Comparison of ENCODE assay signal across 9 cellular contexts in the genomic region with DNA sequence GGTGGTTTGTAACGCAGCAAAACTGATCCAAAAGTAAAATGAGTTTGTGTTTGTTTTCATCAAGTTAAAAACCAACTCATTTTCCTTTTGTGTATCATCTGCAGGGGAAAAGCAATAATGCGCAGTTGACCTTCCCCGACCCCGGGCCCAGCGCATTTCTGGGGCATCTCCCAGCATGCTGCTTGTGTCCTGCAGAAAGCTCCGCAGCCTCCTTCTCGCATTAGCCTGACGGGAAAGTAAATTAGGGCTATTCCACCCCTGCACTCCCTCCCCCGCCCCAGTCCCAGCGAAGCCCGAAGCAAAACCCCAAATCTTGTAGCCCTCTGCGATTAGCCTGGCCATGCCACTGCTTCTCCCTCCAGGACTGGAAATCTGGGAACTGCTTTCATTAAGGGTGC.
DNase-seq lines count a peak whose midpoint lies in the region; ATAC-seq, FAIRE-seq and TF ChIP-seq lines count a peak whose summit lies in the region.
"Had no signal": no experiment of that assay in that cellular context is flagged by ENCODE, and none has a peak within 500 bp of the region (broad histone marks: within the 10 kb centered on the region; RNA-seq: fewer than 3 reads in every experiment).

No MANE protein-coding gene starts in this region.

- H3K4me2 ChIP-seq in H1 (ENCODE audit: insufficient read depth in 1 of 2, low read depth in 2 of 2, low read length in 2 of 2) (peak overlapping the region; percentile 3 to 59; a peak in 3 of 4 replicates), neural progenitor cell (peak overlapping the region; percentile 80)

- H2BK20ac ChIP-seq in H1 (ENCODE audit: low read length): peak overlapping the region; percentile 64; the same call in 1 of the 2 replicates

- no peak for FAIRE-seq in H1 (lab: Jason Lieb, UNC)
- FAIRE-seq in urothelium cell line (lab: Jason Lieb, UNC): no peak

- H3K36me3 Mint-ChIP-seq in neural progenitor cell: no peaks in the 10 kb centered on the region
- H3K36me3 Mint-ChIP-seq: memory B cell had no signal

- peak overlapping the region; percentile 80 for H2BK5ac ChIP-seq in H1 (ENCODE audit: low read depth, low read length)

- no peak overlapping the region; a peak in 2 of 7 replicates for H3K9ac ChIP-seq in H1 (replicated peaks in 1 of 4; ENCODE audit: extremely low read depth in 1 of 4, low read depth in 3 of 4, low read length in 3 of 4)
- no peak overlapping the region for H3K9ac ChIP-seq in neural progenitor cell

- no peak overlapping the region for H4K8ac ChIP-seq in H1 (ENCODE audit: extremely low read depth, insufficient read depth, low read length)

- no peaks in the 10 kb centered on the region for H3K27me3 ChIP-seq in heart left ventricle
- H3K27me3 ChIP-seq in H1 (replicated peaks in 1 of 4; ENCODE audit: control insufficient read depth in 3 of 4, extremely low read depth in 1 of 4, insufficient read depth in 3 of 4, low read length in 3 of 4): no peaks in the 10 kb centered on the region
- no peaks in the 10 kb centered on the region for H3K27me3 ChIP-seq in neural progenitor cell
- no peaks in the 10 kb centered on the region for H3K27me3 ChIP-seq in uterus

- no peak for TF ChIP-seq EP300 in H1 (IDR thresholded peaks at IDR 0.05; ENCODE audit: borderline replicate concordance in 1 of 2, low read depth in 2 of 2, low read length in 2 of 2)

- no peak overlapping the region for H3K23ac ChIP-seq in H1 (ENCODE audit: insufficient read length)

- peak overlapping the region; percentile 49 for H4K91ac ChIP-seq in H1 (replicated peaks; ENCODE audit: insufficient read length, low read length)

- H2BK12ac ChIP-seq in H1 (ENCODE audit: low read depth, low read length): peak overlapping the region; percentile 82

- H2AFZ ChIP-seq in H1 (ENCODE audit: low read length) (peak overlapping the region; percentile 63; the same call in 1 of the 2 replicates), neural progenitor cell (replicated peaks) (peak overlapping the region; percentile 97)

- H3K14ac ChIP-seq in H1 (ENCODE audit: insufficient read length): no peak overlapping the region

- H2AK5ac ChIP-seq in H1 (ENCODE audit: low read depth, low read length): no peak overlapping the region

- H4K5ac ChIP-seq in H1 (ENCODE audit: insufficient read length, low read depth, low read length): no peak overlapping the region

- H4K20me1 ChIP-seq in H1 (replicated peaks in 1 of 2; ENCODE audit: control insufficient read depth in 1 of 2, insufficient read depth in 2 of 2, low read length in 2 of 2) (no peaks in the 10 kb centered on the region), neural progenitor cell (ENCODE audit: low read depth) (no peaks in the 10 kb centered on the region)

- no peak overlapping the region for H3K56ac ChIP-seq in H1 (replicated peaks; ENCODE audit: insufficient read length, low read depth, low read length)

- no peaks in the 10 kb centered on the region for H3K79me1 ChIP-seq in H1 (ENCODE audit: low read depth, low read length)

- H3K27me3 Mint-ChIP-seq in neural progenitor cell (ENCODE audit: insufficient read depth, low read depth): peaks cover 2% of the 10 kb centered on the region
- H3K27me3 Mint-ChIP-seq: memory B cell had no signal

- ATAC-seq in heart left ventricle (no peak), left cardiac atrium (no peak)

- H3K79me2 ChIP-seq in H1 (ENCODE audit: control insufficient read depth in 1 of 2, insufficient read depth in 2 of 2, low read length in 2 of 2): no peaks in the 10 kb centered on the region; a peak in 1 of 4 replicates
- H3K79me2 ChIP-seq in neural progenitor cell (ENCODE audit: low read depth): no peaks in the 10 kb centered on the region

- no peak overlapping the region for H3K4me3 Mint-ChIP-seq in neural progenitor cell

- H3K18ac ChIP-seq in H1 (ENCODE audit: extremely low read depth, low read length): 0 out of 2 replicates have a peak overlapping the region, but pooled peaks have one; percentile 19

- TF ChIP-seq CTCF in heart left ventricle (IDR thresholded peaks at IDR 0.05) (no peak), H1 (IDR thresholded peaks at IDR 0.05; ENCODE audit: control extremely low read depth in 1 of 3, insufficient read depth in 1 of 3, low read depth in 1 of 3, low read length in 3 of 3) (no peak), neural progenitor cell (IDR thresholded peaks at IDR 0.05) (no peak), uterus (IDR thresholded peaks at IDR 0.05) (no peak)

- H3K9me3 Mint-ChIP-seq in neural progenitor cell: no peaks in the 10 kb centered on the region
- H3K9me3 Mint-ChIP-seq: memory B cell had no signal

- intact Hi-C loops in heart left ventricle (cut with DNase I): loop anchor here in 9 of 10 donors (1.0 to 10.0 kb wide), 16 partner anchors 81 to 392 kb away; a partner anchor contains a TSS
- intact Hi-C loops in left cardiac atrium (cut with DNase I): loop anchor here in 1 of 2 donors (5.0 to 10.0 kb wide), 3 partner anchors 86 to 208 kb away; no protein-coding TSS in a partner anchor
- intact Hi-C loops in uterus (cut with DNase I; ENCODE audit: low total_unique reads): no loop called here

- H3K4me1 Mint-ChIP-seq in neural progenitor cell: peaks cover 17% of the 10 kb centered on the region

- H3K4me3 ChIP-seq in heart left ventricle: peak overlapping the region in 9 of 12 donors; percentile 38 to 59 (median 45)
- peak overlapping the region; percentile 7 to 52 (median 25); a peak in 6 of 8 replicates for H3K4me3 ChIP-seq in H1 (ENCODE audit: extremely low read depth in 1 of 4, insufficient read depth in 2 of 4, low read depth in 3 of 4, low read length in 4 of 4)
- H3K4me3 ChIP-seq in neural progenitor cell: peak overlapping the region; percentile 44
- H3K4me3 ChIP-seq in uterus: peak overlapping the region; percentile 18 to 20

- 82 to 86% (median 83%) methylated on average over 12 of the region's 12 CpGs for WGBS in heart left ventricle, 4 donors
- 48% methylated on average over 12 of the region's 12 CpGs; no CpG with 5 or more reads in 1 of the 2 experiments for WGBS in H1 (ENCODE audit: extremely low coverage in 1 of 2, insufficient coverage in 1 of 2, insufficient read length in 1 of 2, insufficient replicate concordance in 2 of 2, low coverage in 1 of 2, low lambda C conversion rate in 2 of 2, missing lambda C conversion rate in 1 of 2), 2 experiments

- H3K4me1 ChIP-seq in heart left ventricle: peaks cover 0 to 12% (median 5%) of the 10 kb centered on the region in 12 donors
- H3K4me1 ChIP-seq in H1 (replicated peaks in 1 of 4; ENCODE audit: control insufficient read depth in 3 of 4, insufficient read depth in 4 of 4, low read length in 3 of 4): peaks cover 6 to 27% (median 19%) of the 10 kb centered on the region in 4 experiments; a peak in 6 of 7 replicates
- H3K4me1 ChIP-seq in neural progenitor cell: peaks cover 16% of the 10 kb centered on the region
- no peaks in the 10 kb centered on the region for H3K4me1 ChIP-seq in uterus

- CTCF ChIA-PET in H1 (lab: Charles Lee; ENCODE audit: partially characterized antibody): interaction anchor here (0.6 to 4.3 kb wide), 28 partner anchors 9 to 234 kb away, joined by 3 to 33 read pairs (median 4); no protein-coding TSS in a partner anchor

- peaks cover 14% of the 10 kb centered on the region for H3F3A ChIP-seq in neural progenitor cell (ENCODE audit: low read depth)

- H3K9me3 ChIP-seq in heart left ventricle (no peaks in the 10 kb centered on the region), H1 (ENCODE audit: insufficient read depth in 2 of 2, low read depth in 1 of 2, low read length in 1 of 2) (no peaks in the 10 kb centered on the region), neural progenitor cell (ENCODE audit: low read depth) (no peaks in the 10 kb centered on the region), uterus (no peaks in the 10 kb centered on the region)

- TF ChIP-seq POLR2A in heart left ventricle (IDR thresholded peaks at IDR 0.05) (no peak), H1 (IDR thresholded peaks at IDR 0.05; ENCODE audit: control extremely low read depth in 1 of 2, low read depth in 2 of 2, low read length in 2 of 2) (no peak), uterus (IDR thresholded peaks at IDR 0.05) (no peak)

- no peak for TF ChIP-seq RAD21 in H1 (IDR thresholded peaks at IDR 0.05 in 1 of 2, conservative IDR thresholded peaks at IDR 0.05 in 1 of 2; ENCODE audit: low read depth in 2 of 2, low read length in 2 of 2)

- H3K36me3 ChIP-seq in heart left ventricle (no peaks in the 10 kb centered on the region), H1 (ENCODE audit: control insufficient read depth in 2 of 4, insufficient read depth in 4 of 4, low read length in 3 of 4) (no peaks in the 10 kb centered on the region), neural progenitor cell (no peaks in the 10 kb centered on the region), uterus (no peaks in the 10 kb centered on the region)

- DNase-seq in heart left ventricle (no peak), left cardiac atrium (no peak), H1 (ENCODE audit: low read depth in 1 of 2, low spot score in 2 of 2) (peak in 1 of 2 experiments; percentile 51), neural progenitor cell (ENCODE audit: low spot score) (peak; percentile 23), uterus (no peak), NCI-H1694 (lab: John Stamatoyannopoulos, UW) (no peak), urothelium cell line (ENCODE audit: low spot score) (no peak), GOT3 (lab: John Stamatoyannopoulos, UW) (no peak)

- H3K27ac Mint-ChIP-seq in neural progenitor cell: no peak overlapping the region

- no peaks in the 10 kb centered on the region for H3K23me2 ChIP-seq in H1 (ENCODE audit: low read depth, low read length)

- H3K4ac ChIP-seq in H1 (replicated peaks; ENCODE audit: insufficient read length, low read depth, low read length): no peak overlapping the region

- H2BK15ac ChIP-seq in H1 (ENCODE audit: low read length): 0 out of 2 replicates have a peak overlapping the region, but pooled peaks have one; percentile 40

- POLR2A ChIA-PET in H1 (lab: Charles Lee; ENCODE audit: partially characterized antibody): interaction anchor here (1.0 to 1.2 kb wide), 2 partner anchors 84 to 150 kb away, joined by 4 to 5 read pairs; no protein-coding TSS in a partner anchor

- peak overlapping the region in 5 of 12 donors; percentile 44 to 82 (median 67) for H3K27ac ChIP-seq in heart left ventricle
- H3K27ac ChIP-seq in H1 (ENCODE audit: low read depth, low read length): no peak overlapping the region
- H3K27ac ChIP-seq in neural progenitor cell: no peak overlapping the region
- peak overlapping the region; percentile 80 to 94 for H3K27ac ChIP-seq in uterus

- H2BK120ac ChIP-seq in H1 (replicated peaks; ENCODE audit: low read depth, low read length): no peak overlapping the region

TF ChIP-seq in H1, 55 proteins besides CTCF, POLR2A, EP300 and RAD21:
- TF ChIP-seq TAF7 (optimal IDR thresholded peaks at IDR 0.05; ENCODE audit: borderline replicate concordance, low read depth, low read length) (no peak), RXRA (IDR thresholded peaks at IDR 0.05; ENCODE audit: insufficient read depth, low read depth, low read length) (0 out of 2 replicates have a peak, but pooled peaks have one; percentile 7), ASH2L (IDR thresholded peaks at IDR 0.05; ENCODE audit: low read length) (no peak)

Comparison
In these comparisons a context has a peak if more than half of its experiments do, and no peak if none do; other contexts are left out.
1. H3K27ac ChIP-seq: peak in uterus (2 of 2); none in H1 (single experiment) and neural progenitor cell (single experiment).
2. Peak in every context shown above with its lines, with median percentiles within 50 percentile points of each other: H3K4me3 ChIP-seq.